ENCODE assay signal across 1 cellular context in the genomic region with DNA sequence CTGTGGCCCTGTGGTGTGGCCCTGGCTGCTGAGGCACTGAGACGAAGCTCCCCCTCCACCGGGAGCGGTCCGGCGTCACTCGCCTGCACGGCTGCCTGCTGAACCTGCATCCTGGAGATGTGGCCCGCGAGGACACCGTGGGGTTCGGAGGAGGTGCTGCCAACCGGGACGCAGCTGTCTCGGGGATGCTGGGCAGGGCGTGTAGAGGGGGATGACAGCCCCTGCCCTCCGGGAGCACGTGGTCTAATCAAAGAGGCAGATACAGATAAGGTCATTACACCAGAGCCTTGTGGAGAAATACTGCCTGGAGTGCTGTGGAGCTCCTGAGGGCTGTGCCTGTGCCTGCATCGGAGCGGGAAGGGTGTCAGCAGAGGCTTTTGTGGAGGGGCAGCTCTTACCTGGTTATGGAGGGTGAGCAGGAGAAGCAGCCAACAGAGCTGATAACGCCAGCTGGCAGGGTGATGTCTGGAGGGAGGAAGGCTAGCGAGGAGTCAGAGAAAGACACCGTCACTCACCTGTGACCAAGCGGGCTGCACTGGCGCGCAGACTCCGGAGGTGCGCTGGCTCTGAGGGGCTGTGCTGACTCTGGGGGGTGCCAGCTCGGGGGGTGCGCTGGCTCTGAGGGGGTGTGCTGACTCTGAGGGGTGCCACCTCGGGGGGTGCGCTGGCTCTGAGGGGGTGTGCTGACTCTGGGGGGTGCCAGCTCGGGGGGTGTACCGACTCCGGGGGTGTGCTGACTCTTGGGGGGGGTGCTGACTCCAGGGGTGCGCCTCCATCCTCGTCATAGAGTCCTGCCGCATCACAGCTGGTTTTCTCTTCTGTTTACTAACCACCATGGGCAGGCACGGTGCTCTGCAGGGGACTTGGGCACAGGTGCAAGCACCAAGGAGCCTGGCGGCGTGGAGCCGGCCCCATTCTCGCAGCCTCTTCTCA.
TF ChIP-seq lines count a peak whose summit lies in the region.

No MANE protein-coding gene starts in this region.

TF ChIP-seq in H1, 55 proteins besides CTCF, POLR2A, EP300 and RAD21 (continued from another document):
- TF ChIP-seq, protein P1, sequence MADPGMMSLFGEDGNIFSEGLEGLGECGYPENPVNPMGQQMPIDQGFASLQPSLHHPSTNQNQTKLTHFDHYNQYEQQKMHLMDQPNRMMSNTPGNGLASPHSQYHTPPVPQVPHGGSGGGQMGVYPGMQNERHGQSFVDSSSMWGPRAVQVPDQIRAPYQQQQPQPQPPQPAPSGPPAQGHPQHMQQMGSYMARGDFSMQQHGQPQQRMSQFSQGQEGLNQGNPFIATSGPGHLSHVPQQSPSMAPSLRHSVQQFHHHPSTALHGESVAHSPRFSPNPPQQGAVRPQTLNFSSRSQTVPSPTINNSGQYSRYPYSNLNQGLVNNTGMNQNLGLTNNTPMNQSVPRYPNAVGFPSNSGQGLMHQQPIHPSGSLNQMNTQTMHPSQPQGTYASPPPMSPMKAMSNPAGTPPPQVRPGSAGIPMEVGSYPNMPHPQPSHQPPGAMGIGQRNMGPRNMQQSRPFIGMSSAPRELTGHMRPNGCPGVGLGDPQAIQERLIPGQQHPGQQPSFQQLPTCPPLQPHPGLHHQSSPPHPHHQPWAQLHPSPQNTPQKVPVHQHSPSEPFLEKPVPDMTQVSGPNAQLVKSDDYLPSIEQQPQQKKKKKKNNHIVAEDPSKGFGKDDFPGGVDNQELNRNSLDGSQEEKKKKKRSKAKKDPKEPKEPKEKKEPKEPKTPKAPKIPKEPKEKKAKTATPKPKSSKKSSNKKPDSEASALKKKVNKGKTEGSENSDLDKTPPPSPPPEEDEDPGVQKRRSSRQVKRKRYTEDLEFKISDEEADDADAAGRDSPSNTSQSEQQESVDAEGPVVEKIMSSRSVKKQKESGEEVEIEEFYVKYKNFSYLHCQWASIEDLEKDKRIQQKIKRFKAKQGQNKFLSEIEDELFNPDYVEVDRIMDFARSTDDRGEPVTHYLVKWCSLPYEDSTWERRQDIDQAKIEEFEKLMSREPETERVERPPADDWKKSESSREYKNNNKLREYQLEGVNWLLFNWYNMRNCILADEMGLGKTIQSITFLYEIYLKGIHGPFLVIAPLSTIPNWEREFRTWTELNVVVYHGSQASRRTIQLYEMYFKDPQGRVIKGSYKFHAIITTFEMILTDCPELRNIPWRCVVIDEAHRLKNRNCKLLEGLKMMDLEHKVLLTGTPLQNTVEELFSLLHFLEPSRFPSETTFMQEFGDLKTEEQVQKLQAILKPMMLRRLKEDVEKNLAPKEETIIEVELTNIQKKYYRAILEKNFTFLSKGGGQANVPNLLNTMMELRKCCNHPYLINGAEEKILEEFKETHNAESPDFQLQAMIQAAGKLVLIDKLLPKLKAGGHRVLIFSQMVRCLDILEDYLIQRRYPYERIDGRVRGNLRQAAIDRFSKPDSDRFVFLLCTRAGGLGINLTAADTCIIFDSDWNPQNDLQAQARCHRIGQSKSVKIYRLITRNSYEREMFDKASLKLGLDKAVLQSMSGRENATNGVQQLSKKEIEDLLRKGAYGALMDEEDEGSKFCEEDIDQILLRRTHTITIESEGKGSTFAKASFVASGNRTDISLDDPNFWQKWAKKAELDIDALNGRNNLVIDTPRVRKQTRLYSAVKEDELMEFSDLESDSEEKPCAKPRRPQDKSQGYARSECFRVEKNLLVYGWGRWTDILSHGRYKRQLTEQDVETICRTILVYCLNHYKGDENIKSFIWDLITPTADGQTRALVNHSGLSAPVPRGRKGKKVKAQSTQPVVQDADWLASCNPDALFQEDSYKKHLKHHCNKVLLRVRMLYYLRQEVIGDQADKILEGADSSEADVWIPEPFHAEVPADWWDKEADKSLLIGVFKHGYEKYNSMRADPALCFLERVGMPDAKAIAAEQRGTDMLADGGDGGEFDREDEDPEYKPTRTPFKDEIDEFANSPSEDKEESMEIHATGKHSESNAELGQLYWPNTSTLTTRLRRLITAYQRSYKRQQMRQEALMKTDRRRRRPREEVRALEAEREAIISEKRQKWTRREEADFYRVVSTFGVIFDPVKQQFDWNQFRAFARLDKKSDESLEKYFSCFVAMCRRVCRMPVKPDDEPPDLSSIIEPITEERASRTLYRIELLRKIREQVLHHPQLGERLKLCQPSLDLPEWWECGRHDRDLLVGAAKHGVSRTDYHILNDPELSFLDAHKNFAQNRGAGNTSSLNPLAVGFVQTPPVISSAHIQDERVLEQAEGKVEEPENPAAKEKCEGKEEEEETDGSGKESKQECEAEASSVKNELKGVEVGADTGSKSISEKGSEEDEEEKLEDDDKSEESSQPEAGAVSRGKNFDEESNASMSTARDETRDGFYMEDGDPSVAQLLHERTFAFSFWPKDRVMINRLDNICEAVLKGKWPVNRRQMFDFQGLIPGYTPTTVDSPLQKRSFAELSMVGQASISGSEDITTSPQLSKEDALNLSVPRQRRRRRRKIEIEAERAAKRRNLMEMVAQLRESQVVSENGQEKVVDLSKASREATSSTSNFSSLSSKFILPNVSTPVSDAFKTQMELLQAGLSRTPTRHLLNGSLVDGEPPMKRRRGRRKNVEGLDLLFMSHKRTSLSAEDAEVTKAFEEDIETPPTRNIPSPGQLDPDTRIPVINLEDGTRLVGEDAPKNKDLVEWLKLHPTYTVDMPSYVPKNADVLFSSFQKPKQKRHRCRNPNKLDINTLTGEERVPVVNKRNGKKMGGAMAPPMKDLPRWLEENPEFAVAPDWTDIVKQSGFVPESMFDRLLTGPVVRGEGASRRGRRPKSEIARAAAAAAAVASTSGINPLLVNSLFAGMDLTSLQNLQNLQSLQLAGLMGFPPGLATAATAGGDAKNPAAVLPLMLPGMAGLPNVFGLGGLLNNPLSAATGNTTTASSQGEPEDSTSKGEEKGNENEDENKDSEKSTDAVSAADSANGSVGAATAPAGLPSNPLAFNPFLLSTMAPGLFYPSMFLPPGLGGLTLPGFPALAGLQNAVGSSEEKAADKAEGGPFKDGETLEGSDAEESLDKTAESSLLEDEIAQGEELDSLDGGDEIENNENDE (IDR thresholded peaks at IDR 0.05; ENCODE audit: insufficient replicate concordance, low read length), result no peak
- TF ChIP-seq CHD2 (IDR thresholded peaks at IDR 0.05; ENCODE audit: low read length), result no peak
TF ChIP-seq in H1: peak in this region for 0.
